ENCODE assay signal across 21 cellular contexts in the genomic region with DNA sequence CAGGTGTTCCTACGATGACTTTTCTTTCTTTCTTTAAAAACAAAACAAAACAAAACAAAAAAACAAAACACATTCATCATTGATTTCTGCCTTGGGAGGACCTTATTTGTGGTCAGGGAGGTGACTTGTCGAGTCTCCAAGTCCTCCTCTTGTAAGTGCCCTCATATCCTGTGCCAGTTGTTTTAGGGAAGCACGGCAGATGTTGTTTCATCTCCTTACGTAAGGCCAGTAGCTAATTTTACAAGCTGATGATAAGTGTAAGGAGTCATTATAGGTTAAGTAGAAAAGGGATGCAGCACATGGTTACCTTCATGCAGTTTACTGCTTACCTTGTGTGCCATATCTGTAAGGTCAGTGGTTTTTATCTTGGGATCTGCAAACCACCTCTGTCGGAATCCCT.
"Had no signal": no experiment of that assay in that cellular context is flagged by ENCODE, and none has a peak within 500 bp of the region (broad histone marks: within the 10 kb centered on the region; RNA-seq: fewer than 3 reads in every experiment).

No MANE protein-coding gene starts in this region.

- DNase-seq: dorsolateral prefrontal cortex; effector CD8-positive, alpha-beta T cell; foreskin melanocyte; head of caudate nucleus; kidney; left cardiac atrium; left ventricle myocardium inferior; lower lobe of right lung; natural killer cell; ovary; sigmoid colon; stimulated activated CD4-positive, alpha-beta T cell treated with anti-CD3 and anti-CD28 coated beads, Interleukin-2, amount 100 ng/mL, for 24 hours; stimulated activated CD4-positive, alpha-beta T cell treated with anti-CD3 and anti-CD28 coated beads, Interleukin-4, amount 100 ng/mL, for 4 hours; stimulated activated naive CD4-positive, alpha-beta T cell; stomach; substantia nigra; transverse colon had no signal

- H3K27ac ChIP-seq: dorsolateral prefrontal cortex, hepatocyte, left ventricle myocardium inferior, lower lobe of right lung, ovary, right atrium auricular region, sigmoid colon, skin epidermis, stomach, thoracic aorta, transverse colon had no signal

- H3K9me3 ChIP-seq: left ventricle myocardium inferior, lower lobe of right lung, ovary, right atrium auricular region, sigmoid colon, stomach, thoracic aorta, transverse colon had no signal

- H3K36me3 ChIP-seq: right atrium auricular region, thoracic aorta had no signal

- H3K4me1 ChIP-seq: lower lobe of right lung, right atrium auricular region, sigmoid colon, stomach, transverse colon had no signal

- ATAC-seq: left cardiac atrium, lower lobe of right lung, natural killer cell had no signal

- H3K4me3 ChIP-seq: dorsolateral prefrontal cortex, hepatocyte, left ventricle myocardium inferior, lower lobe of right lung, ovary, right atrium auricular region, sigmoid colon, skin epidermis, stomach, thoracic aorta, transverse colon had no signal
